1 cellular context compared by ENCODE assay signal in the genomic region with DNA sequence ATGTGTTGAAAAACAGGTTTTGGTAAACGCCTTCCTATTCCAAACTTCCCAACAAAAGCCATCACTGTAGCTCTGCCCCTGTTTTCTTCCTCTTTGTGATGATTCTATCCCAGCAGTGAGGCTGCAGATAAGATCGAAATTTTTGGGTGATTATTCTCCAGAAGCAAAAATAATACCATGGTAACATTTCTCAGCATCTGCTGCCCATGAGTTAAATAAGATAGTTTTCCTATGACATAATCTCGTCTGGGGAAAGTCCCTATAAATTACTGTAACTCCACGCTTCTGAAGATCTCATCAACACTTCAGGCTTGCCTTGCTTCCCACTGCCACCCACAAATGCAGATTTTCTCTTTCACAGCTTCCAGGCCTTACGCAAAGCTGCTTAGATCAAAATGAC.
A peak's percentile ranks its signal among the peaks of the same experiment; 100 is the strongest.
TF ChIP-seq lines count a peak whose summit lies in the region.

No MANE protein-coding gene starts in this region.

TF ChIP-seq in K562, 482 proteins besides CTCF, POLR2A, EP300 and RAD21 (continued from another document):
- TF ChIP-seq BRCA1 (IDR thresholded peaks at IDR 0.05) (no peak), BRCA1 (CRISPR knock-in tag; IDR thresholded peaks at IDR 0.05) (no peak), CREB3L1 (IDR thresholded peaks at IDR 0.05; ENCODE audit: borderline replicate concordance, low read depth) (no peak), ZNF766 (CRISPR knock-in tag; conservative IDR thresholded peaks at IDR 0.05) (no peak), EHMT2 (IDR thresholded peaks at IDR 0.05) (no peak), TEAD1 (CRISPR knock-in tag; IDR thresholded peaks at IDR 0.05) (no peak), TCF7 (IDR thresholded peaks at IDR 0.05; ENCODE audit: borderline replicate concordance) (no peak), ASH1L (IDR thresholded peaks at IDR 0.05; ENCODE audit: borderline replicate concordance, low read depth, partially characterized antibody) (no peak), OTX1 (CRISPR knock-in tag; IDR thresholded peaks at IDR 0.05) (no peak), MLX (CRISPR knock-in tag; conservative IDR thresholded peaks at IDR 0.05) (no peak), ZBTB12 (CRISPR knock-in tag; IDR thresholded peaks at IDR 0.05) (no peak), ZNF696 (CRISPR knock-in tag; conservative IDR thresholded peaks at IDR 0.05) (no peak), POLR2B (IDR thresholded peaks at IDR 0.05; ENCODE audit: low read depth, partially characterized antibody) (no peak), BRD9 (IDR thresholded peaks at IDR 0.05; ENCODE audit: low read depth, partially characterized antibody) (peak; percentile 46), TBL1XR1 (IDR thresholded peaks at IDR 0.05; ENCODE audit: low read length in 2 of 2) (no peak), RBM17 (IDR thresholded peaks at IDR 0.05; ENCODE audit: borderline replicate concordance, low read depth, low read length) (no peak), ZNF655 (CRISPR knock-in tag; IDR thresholded peaks at IDR 0.05) (no peak), TRIM28 (IDR thresholded peaks at IDR 0.05) (no peak), HEY1 (CRISPR knock-in tag; IDR thresholded peaks at IDR 0.05; ENCODE audit: borderline replicate concordance) (no peak), JUND (IDR thresholded peaks at IDR 0.05; ENCODE audit: borderline replicate concordance, low read depth, low read length) (no peak; the same call in 1 of the 2 replicates), JUND (tag; IDR thresholded peaks at IDR 0.05; ENCODE audit: borderline replicate concordance, low read depth, low read length) (peak; percentile 57; the same call in 2 of the 3 replicates), NONO (IDR thresholded peaks at IDR 0.05; ENCODE audit: low read depth in 2 of 2, low read length in 1 of 2) (no peak), DPF2 (IDR thresholded peaks at IDR 0.05) (peak; percentile 9; the same call in 1 of the 2 replicates), ZNF184 (CRISPR knock-in tag; IDR thresholded peaks at IDR 0.05) (no peak), NR4A1 (CRISPR knock-in tag; IDR thresholded peaks at IDR 0.05) (no peak), NR4A1 (tag; IDR thresholded peaks at IDR 0.05) (no peak), CLOCK (CRISPR knock-in tag; IDR thresholded peaks at IDR 0.05; ENCODE audit: borderline replicate concordance) (no peak), ID3 (CRISPR knock-in tag; IDR thresholded peaks at IDR 0.05) (no peak), ID3 (tag; IDR thresholded peaks at IDR 0.05) (no peak), SRSF1 (IDR thresholded peaks at IDR 0.05; ENCODE audit: low read depth, low read length) (no peak), NFYB (IDR thresholded peaks at IDR 0.05; ENCODE audit: extremely low read depth, insufficient read length) (no peak), ATF3 (IDR thresholded peaks at IDR 0.05) (peak; percentile 38; the same call in 1 of the 2 replicates), ATF3 (CRISPR knock-in tag; conservative IDR thresholded peaks at IDR 0.05) (no peak), ZC3H11A (IDR thresholded peaks at IDR 0.05; ENCODE audit: low read depth, low read length) (no peak), ATF7 (IDR thresholded peaks at IDR 0.05) (peak; percentile 47; the same call in 1 of the 2 replicates)
- TF ChIP-seq, protein P1, sequence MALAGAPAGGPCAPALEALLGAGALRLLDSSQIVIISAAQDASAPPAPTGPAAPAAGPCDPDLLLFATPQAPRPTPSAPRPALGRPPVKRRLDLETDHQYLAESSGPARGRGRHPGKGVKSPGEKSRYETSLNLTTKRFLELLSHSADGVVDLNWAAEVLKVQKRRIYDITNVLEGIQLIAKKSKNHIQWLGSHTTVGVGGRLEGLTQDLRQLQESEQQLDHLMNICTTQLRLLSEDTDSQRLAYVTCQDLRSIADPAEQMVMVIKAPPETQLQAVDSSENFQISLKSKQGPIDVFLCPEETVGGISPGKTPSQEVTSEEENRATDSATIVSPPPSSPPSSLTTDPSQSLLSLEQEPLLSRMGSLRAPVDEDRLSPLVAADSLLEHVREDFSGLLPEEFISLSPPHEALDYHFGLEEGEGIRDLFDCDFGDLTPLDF (CRISPR knock-in tag; IDR thresholded peaks at IDR 0.05) = no peak
- TF ChIP-seq, protein P2, sequence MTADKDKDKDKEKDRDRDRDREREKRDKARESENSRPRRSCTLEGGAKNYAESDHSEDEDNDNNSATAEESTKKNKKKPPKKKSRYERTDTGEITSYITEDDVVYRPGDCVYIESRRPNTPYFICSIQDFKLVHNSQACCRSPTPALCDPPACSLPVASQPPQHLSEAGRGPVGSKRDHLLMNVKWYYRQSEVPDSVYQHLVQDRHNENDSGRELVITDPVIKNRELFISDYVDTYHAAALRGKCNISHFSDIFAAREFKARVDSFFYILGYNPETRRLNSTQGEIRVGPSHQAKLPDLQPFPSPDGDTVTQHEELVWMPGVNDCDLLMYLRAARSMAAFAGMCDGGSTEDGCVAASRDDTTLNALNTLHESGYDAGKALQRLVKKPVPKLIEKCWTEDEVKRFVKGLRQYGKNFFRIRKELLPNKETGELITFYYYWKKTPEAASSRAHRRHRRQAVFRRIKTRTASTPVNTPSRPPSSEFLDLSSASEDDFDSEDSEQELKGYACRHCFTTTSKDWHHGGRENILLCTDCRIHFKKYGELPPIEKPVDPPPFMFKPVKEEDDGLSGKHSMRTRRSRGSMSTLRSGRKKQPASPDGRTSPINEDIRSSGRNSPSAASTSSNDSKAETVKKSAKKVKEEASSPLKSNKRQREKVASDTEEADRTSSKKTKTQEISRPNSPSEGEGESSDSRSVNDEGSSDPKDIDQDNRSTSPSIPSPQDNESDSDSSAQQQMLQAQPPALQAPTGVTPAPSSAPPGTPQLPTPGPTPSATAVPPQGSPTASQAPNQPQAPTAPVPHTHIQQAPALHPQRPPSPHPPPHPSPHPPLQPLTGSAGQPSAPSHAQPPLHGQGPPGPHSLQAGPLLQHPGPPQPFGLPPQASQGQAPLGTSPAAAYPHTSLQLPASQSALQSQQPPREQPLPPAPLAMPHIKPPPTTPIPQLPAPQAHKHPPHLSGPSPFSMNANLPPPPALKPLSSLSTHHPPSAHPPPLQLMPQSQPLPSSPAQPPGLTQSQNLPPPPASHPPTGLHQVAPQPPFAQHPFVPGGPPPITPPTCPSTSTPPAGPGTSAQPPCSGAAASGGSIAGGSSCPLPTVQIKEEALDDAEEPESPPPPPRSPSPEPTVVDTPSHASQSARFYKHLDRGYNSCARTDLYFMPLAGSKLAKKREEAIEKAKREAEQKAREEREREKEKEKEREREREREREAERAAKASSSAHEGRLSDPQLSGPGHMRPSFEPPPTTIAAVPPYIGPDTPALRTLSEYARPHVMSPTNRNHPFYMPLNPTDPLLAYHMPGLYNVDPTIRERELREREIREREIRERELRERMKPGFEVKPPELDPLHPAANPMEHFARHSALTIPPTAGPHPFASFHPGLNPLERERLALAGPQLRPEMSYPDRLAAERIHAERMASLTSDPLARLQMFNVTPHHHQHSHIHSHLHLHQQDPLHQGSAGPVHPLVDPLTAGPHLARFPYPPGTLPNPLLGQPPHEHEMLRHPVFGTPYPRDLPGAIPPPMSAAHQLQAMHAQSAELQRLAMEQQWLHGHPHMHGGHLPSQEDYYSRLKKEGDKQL (CRISPR knock-in tag; IDR thresholded peaks at IDR 0.05; ENCODE audit: borderline replicate concordance) = no peak
- TF ChIP-seq, protein P3, sequence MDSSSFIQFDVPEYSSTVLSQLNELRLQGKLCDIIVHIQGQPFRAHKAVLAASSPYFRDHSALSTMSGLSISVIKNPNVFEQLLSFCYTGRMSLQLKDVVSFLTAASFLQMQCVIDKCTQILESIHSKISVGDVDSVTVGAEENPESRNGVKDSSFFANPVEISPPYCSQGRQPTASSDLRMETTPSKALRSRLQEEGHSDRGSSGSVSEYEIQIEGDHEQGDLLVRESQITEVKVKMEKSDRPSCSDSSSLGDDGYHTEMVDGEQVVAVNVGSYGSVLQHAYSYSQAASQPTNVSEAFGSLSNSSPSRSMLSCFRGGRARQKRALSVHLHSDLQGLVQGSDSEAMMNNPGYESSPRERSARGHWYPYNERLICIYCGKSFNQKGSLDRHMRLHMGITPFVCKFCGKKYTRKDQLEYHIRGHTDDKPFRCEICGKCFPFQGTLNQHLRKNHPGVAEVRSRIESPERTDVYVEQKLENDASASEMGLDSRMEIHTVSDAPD (CRISPR knock-in tag; IDR thresholded peaks at IDR 0.05) = no peak
TF ChIP-seq in K562: peak in this region for 10.
